12 cellular contexts compared by ENCODE assay signal in the genomic region with DNA sequence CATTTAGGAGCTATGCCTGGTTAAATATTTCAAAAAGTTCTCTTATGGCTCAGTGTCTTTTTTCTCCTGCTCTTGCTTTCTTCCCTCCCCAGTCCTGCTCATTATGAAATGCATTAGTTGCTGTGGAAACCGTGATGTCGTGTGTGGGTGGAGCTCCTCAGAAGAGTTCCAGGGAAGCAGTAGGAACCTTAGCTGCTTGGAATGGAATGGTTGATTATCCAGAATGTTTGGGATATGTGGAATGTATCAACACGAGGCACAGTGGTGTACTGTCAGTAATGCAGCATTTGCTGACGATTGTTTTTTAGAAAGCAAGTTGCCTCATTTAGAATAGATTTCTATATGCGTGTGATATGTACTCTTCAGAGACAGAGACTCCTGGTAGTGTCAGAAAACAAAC.
DNase-seq lines count a peak whose midpoint lies in the region; ATAC-seq and TF ChIP-seq lines count a peak whose summit lies in the region.
"Had no signal": no experiment of that assay in that cellular context is flagged by ENCODE, and none has a peak within 500 bp of the region (broad histone marks: within the 10 kb centered on the region; RNA-seq: fewer than 3 reads in every experiment).

No MANE protein-coding gene starts in this region.

- no peak for TF ChIP-seq RAD21 in neural cell (conservative IDR thresholded peaks at IDR 0.05)

- DNase-seq in AG10803 (ENCODE audit: low read depth), result peak; percentile 90
- peak; percentile 58 for DNase-seq in NCI-H69 (lab: John Stamatoyannopoulos, UW)
- DNase-seq in fibroblast of gingiva (ENCODE audit: low read depth), result peak; percentile 56
- no peak for DNase-seq in NCI-H2227 treated with DMSO at 0.1 percent for 48 hours (lab: John Stamatoyannopoulos, UW)
- DNase-seq in stimulated activated CD4-positive, alpha-beta T cell treated with anti-CD3 and anti-CD28 coated beads, Interleukin-12 subunit alpha, Interleukin-12 subunit beta, amount 100 ng/mL, for 4 hours, result no peak
- DNase-seq in HPDE6-E6E7 (ENCODE audit: extremely low spot score), result no peak
- DNase-seq: activated naive CD8-positive, alpha-beta T cell treated with anti-CD3 and anti-CD28 coated beads for 36 hours; CD4-positive, alpha-beta memory T cell; endodermal cell; NCI-H446 had no signal

- H2AFZ ChIP-seq in neural cell (ENCODE audit: low read depth, low read length), result no peak overlapping the region

- H3K9me3 ChIP-seq in neural cell (ENCODE audit: low read length), result no peaks in the 10 kb centered on the region

- no peak for TF ChIP-seq EP300 in neural cell (conservative IDR thresholded peaks at IDR 0.05; ENCODE audit: poor library complexity, severe bottlenecking)

- no peak overlapping the region for H3K4me3 ChIP-seq in AG10803 (ENCODE audit: low read length)
- H3K4me3 ChIP-seq in neural cell (ENCODE audit: low read length), result no peak overlapping the region

- TF ChIP-seq CTCF in AG10803 (conservative IDR thresholded peaks at IDR 0.05; ENCODE audit: low read length), result no peak
- TF ChIP-seq CTCF in neural cell (IDR thresholded peaks at IDR 0.05; ENCODE audit: poor library complexity, severe bottlenecking), result no peak

- no peak overlapping the region for H3K4me2 ChIP-seq in neural cell (ENCODE audit: low read length)

- H3K27me3 ChIP-seq in neural cell (ENCODE audit: insufficient read depth, low read depth, low read length), result no peaks in the 10 kb centered on the region

- H3K27ac ChIP-seq in neural cell (ENCODE audit: low read length), result no peak overlapping the region

- H3K9ac ChIP-seq in neural cell (ENCODE audit: low read length), result no peak overlapping the region

- no peaks in the 10 kb centered on the region for H3K9me2 ChIP-seq in neural cell (ENCODE audit: insufficient read depth, low read length)

- H3K36me3 ChIP-seq in neural cell (ENCODE audit: insufficient read depth, low read length), result no peaks in the 10 kb centered on the region

- ATAC-seq in GM18519 (IDR thresholded peaks at IDR 0.05; ENCODE audit: low FRiP score, unreplicated experiment), result no peak

- H3F3A ChIP-seq in neural cell (ENCODE audit: insufficient read depth, low read length, poor library complexity, severe bottlenecking), result no peaks in the 10 kb centered on the region

- no peaks in the 10 kb centered on the region for H4K20me1 ChIP-seq in neural cell (ENCODE audit: insufficient read depth)

- no peaks in the 10 kb centered on the region for H3K79me2 ChIP-seq in neural cell (replicated peaks; ENCODE audit: insufficient read depth, low read length)

TF ChIP-seq in neural cell, 6 proteins besides CTCF, POLR2A, EP300 and RAD21:
- TF ChIP-seq MXI1 (conservative IDR thresholded peaks at IDR 0.05; ENCODE audit: poor library complexity, severe bottlenecking), result no peak
- TF ChIP-seq, protein P1, sequence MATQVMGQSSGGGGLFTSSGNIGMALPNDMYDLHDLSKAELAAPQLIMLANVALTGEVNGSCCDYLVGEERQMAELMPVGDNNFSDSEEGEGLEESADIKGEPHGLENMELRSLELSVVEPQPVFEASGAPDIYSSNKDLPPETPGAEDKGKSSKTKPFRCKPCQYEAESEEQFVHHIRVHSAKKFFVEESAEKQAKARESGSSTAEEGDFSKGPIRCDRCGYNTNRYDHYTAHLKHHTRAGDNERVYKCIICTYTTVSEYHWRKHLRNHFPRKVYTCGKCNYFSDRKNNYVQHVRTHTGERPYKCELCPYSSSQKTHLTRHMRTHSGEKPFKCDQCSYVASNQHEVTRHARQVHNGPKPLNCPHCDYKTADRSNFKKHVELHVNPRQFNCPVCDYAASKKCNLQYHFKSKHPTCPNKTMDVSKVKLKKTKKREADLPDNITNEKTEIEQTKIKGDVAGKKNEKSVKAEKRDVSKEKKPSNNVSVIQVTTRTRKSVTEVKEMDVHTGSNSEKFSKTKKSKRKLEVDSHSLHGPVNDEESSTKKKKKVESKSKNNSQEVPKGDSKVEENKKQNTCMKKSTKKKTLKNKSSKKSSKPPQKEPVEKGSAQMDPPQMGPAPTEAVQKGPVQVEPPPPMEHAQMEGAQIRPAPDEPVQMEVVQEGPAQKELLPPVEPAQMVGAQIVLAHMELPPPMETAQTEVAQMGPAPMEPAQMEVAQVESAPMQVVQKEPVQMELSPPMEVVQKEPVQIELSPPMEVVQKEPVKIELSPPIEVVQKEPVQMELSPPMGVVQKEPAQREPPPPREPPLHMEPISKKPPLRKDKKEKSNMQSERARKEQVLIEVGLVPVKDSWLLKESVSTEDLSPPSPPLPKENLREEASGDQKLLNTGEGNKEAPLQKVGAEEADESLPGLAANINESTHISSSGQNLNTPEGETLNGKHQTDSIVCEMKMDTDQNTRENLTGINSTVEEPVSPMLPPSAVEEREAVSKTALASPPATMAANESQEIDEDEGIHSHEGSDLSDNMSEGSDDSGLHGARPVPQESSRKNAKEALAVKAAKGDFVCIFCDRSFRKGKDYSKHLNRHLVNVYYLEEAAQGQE (IDR thresholded peaks at IDR 0.05; ENCODE audit: borderline replicate concordance), result peak; percentile 57

Comparison
In these comparisons a context has a peak if more than half of its experiments do, and no peak if none do; other contexts are left out.
1. DNase-seq: peak in AG10803 (single experiment), NCI-H69 (single experiment) and fibroblast of gingiva (single experiment); none in NCI-H2227 treated with DMSO at 0.1 percent for 48 hours (single experiment), stimulated activated CD4-positive, alpha-beta T cell treated with anti-CD3 and anti-CD28 coated beads, Interleukin-12 subunit alpha, Interleukin-12 subunit beta, amount 100 ng/mL, for 4 hours (single experiment) and HPDE6-E6E7 (single experiment).